ENCODE assay signal across 1 cellular context in the genomic region with DNA sequence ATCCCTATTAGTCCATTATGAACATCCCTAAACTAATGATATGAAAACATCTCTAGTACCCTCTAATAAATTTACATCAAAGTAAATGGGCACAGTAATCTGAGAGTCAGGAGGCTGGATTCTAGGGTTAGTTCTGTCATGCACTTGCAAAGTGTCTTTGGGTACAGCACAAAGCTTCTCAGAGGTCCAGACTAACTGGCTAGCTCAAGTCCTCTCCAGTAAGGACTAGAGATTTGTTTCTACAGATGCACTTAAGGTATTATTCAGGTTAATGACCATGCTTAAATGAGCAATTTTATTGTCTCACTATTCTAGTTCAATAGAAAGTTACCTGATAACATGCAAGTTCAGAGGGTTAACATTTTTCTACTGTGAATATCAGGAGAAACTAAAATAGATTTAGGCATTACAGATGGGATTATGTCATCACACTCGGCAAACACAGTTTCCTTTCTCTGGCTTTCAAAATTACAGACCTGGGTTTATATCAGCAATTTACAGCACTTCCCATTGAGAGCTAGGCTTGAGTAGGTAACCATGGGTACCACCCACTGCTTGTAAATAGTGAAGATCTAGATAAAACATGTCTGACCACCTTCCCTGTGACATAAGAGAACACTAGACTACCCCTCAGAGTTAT.
TF ChIP-seq lines count a peak whose summit lies in the region.

No MANE protein-coding gene starts in this region.

TF ChIP-seq in WTC11, 78 proteins besides CTCF, POLR2A, EP300 and RAD21 (continued from another document):
- TF ChIP-seq ZNF317 (CRISPR knock-in tag; IDR thresholded peaks at IDR 0.05; ENCODE audit: borderline replicate concordance, low read depth) (no peak), ETV6 (CRISPR knock-in tag; IDR thresholded peaks at IDR 0.05) (no peak)
